ENCODE assay signal across 8 cellular contexts in genomic region chr15:92091155-92091734, GRCh38.
DNase-seq lines count a peak whose midpoint lies in the region; ATAC-seq and TF ChIP-seq lines count a peak whose summit lies in the region.

No MANE protein-coding gene starts in this region.

- no TSS peak for BruUV-seq in Calu3 (replicated peaks; lab: Mats Ljungman, UMichigan)

- in situ Hi-C loops in transverse colon (cut with MboI; ENCODE audit: low pct_ligation_motif_present in 1 of 4, low pct_unique_long_range_greater_than_20kb in 1 of 4, low sequenced_read_pairs in 3 of 4) = loop anchor here in 3 of 4 donors (10.0 to 25.0 kb wide), 4 partner anchors 134 to 634 kb away; no protein-coding TSS in a partner anchor

- DNase-seq in Calu3 = peak; percentile 75
- DNase-seq in SK-N-SH = peak; percentile 47
- DNase-seq in cardiac septum (ENCODE audit: low spot score) = peak; percentile 74
- peak; percentile 57 for DNase-seq in transverse colon

- H3K9ac ChIP-seq in SK-N-SH = no peak overlapping the region

- H3K4me1 Mint-ChIP-seq in Calu3 (ENCODE audit: low read depth, unreplicated experiment) = no peaks in the 10 kb centered on the region

- CTCF ChIA-PET in Calu3 (lab: Charles Lee) = no interaction called here
- CTCF ChIA-PET in HEK293 (lab: Yijun Ruan, JAX) = interaction anchor here (0.6 to 4.2 kb wide), 31 partner anchors 8 to 882 kb away, joined by 3 to 20 read pairs (median 3); no protein-coding TSS in a partner anchor
- CTCF ChIA-PET in SK-N-SH (lab: Yijun Ruan, JAX) = interaction anchor here (0.6 to 6.2 kb wide), 17 partner anchors 8 to 625 kb away, joined by 3 to 44 read pairs (median 3); no protein-coding TSS in a partner anchor

- H3K9me3 ChIP-seq in HEK293 (ENCODE audit: control insufficient read depth, insufficient read depth, low read depth, low read length) = no peaks in the 10 kb centered on the region
- no peaks in the 10 kb centered on the region for H3K9me3 ChIP-seq in SK-N-SH
- no peaks in the 10 kb centered on the region for H3K9me3 ChIP-seq in transverse colon

- TF ChIP-seq CTCF in Calu3 (IDR thresholded peaks at IDR 0.05; ENCODE audit: unreplicated experiment) = peak; percentile 82
- TF ChIP-seq CTCF in HEK293 (tag by site-specific recombination; IDR thresholded peaks at IDR 0.05) = peak; percentile 62
- TF ChIP-seq CTCF in SK-N-SH (IDR thresholded peaks at IDR 0.05) = peak; percentile 64
- TF ChIP-seq CTCF in transverse colon (IDR thresholded peaks at IDR 0.05) = peak; percentile 41 to 59 (median 48)

- H2AFZ ChIP-seq in SK-N-SH (ENCODE audit: low read depth) = no peak overlapping the region

- H3K27ac ChIP-seq in HEK293 (ENCODE audit: extremely low read depth, low read depth, low read length) = no peak overlapping the region
- H3K27ac ChIP-seq in SK-N-SH (ENCODE audit: low read depth in 2 of 2, low read length in 1 of 2) = no peak overlapping the region
- no peak overlapping the region for H3K27ac ChIP-seq in transverse colon

- H3K27ac Mint-ChIP-seq in Calu3 (ENCODE audit: unreplicated experiment) = no peak overlapping the region

- H3K36me3 ChIP-seq in HEK293 (ENCODE audit: control insufficient read depth in 2 of 2, insufficient read depth in 1 of 2, low read length in 2 of 2) = no peaks in the 10 kb centered on the region
- no peaks in the 10 kb centered on the region for H3K36me3 ChIP-seq in SK-N-SH (replicated peaks in 1 of 2; ENCODE audit: control insufficient read depth in 1 of 2, insufficient read depth in 2 of 2, low read length in 1 of 2)
- H3K36me3 ChIP-seq in transverse colon = no peaks in the 10 kb centered on the region

- 77% methylated on average over 16 of the region's 17 CpGs for WGBS in SK-N-SH (ENCODE audit: low lambda C conversion rate)
- 83 to 100% methylated on average over 1 to 14 of the region's 17 CpGs for WGBS in transverse colon (ENCODE audit: low coverage in 1 of 2), 2 donors

- H3K4me3 ChIP-seq in HEK293 (ENCODE audit: low read depth, low read length) = no peak overlapping the region
- no peak overlapping the region for H3K4me3 ChIP-seq in SK-N-SH (ENCODE audit: low read depth in 2 of 2, low read length in 1 of 2)
- no peak overlapping the region for H3K4me3 ChIP-seq in transverse colon

- intact Hi-C loops in Calu3 (cut with micrococcal nuclease; ENCODE audit: unreplicated experiment) (no loop called here), cardiac septum (cut with DNase I) (no loop called here), transverse colon (cut with DNase I; ENCODE audit: low total_unique reads) (loop anchor here (10.0 kb wide), 1 partner anchor 624 kb away; no protein-coding TSS in a partner anchor)

- no peak overlapping the region for H3K4me3 Mint-ChIP-seq in Calu3 (ENCODE audit: low read depth, unreplicated experiment)

- H3K27me3 Mint-ChIP-seq in Calu3 (ENCODE audit: unreplicated experiment) = no peaks in the 10 kb centered on the region

- ATAC-seq in GM21529 (IDR thresholded peaks at IDR 0.05; ENCODE audit: unreplicated experiment) (no peak), HG03095 (IDR thresholded peaks at IDR 0.05; ENCODE audit: unreplicated experiment) (no peak), HG03108 (IDR thresholded peaks at IDR 0.05; ENCODE audit: unreplicated experiment) (no peak)

- no peaks in the 10 kb centered on the region for H3K9me3 Mint-ChIP-seq in Calu3 (ENCODE audit: low read depth, unreplicated experiment)

- H3K79me2 ChIP-seq in SK-N-SH (ENCODE audit: insufficient read depth) = no peaks in the 10 kb centered on the region

- H4K20me1 ChIP-seq in SK-N-SH (ENCODE audit: insufficient read depth) = no peaks in the 10 kb centered on the region

- TF ChIP-seq POLR2A in transverse colon (IDR thresholded peaks at IDR 0.05) = no peak

- no peak overlapping the region for H3K4me2 ChIP-seq in SK-N-SH

- H3K27me3 ChIP-seq in SK-N-SH (ENCODE audit: insufficient read depth) = no peaks in the 10 kb centered on the region
- H3K27me3 ChIP-seq in transverse colon = no peaks in the 10 kb centered on the region

- TF ChIP-seq EP300 in SK-N-SH (IDR thresholded peaks at IDR 0.05; ENCODE audit: borderline replicate concordance in 1 of 2, low read depth in 1 of 2, low read length in 1 of 2) = no peak
- no peak for TF ChIP-seq EP300 in transverse colon (IDR thresholded peaks at IDR 0.05; ENCODE audit: low read depth)

- no peaks in the 10 kb centered on the region for H3F3A ChIP-seq in SK-N-SH (replicated peaks; ENCODE audit: insufficient read depth)

- H3K4me1 ChIP-seq in HEK293 (ENCODE audit: control insufficient read depth, insufficient read depth, low read length) = no peaks in the 10 kb centered on the region
- H3K4me1 ChIP-seq in SK-N-SH (ENCODE audit: control insufficient read depth in 1 of 2, insufficient read depth in 2 of 2, low read depth in 1 of 2, low read length in 1 of 2) = no peaks in the 10 kb centered on the region; a peak in 1 of 4 replicates
- H3K4me1 ChIP-seq in transverse colon = no peaks in the 10 kb centered on the region

- H3K9me2 ChIP-seq in SK-N-SH = no peaks in the 10 kb centered on the region

- TF ChIP-seq RAD21 in SK-N-SH (IDR thresholded peaks at IDR 0.05; ENCODE audit: low read length) = peak; percentile 60

- POLR2A ChIA-PET in HEK293 (lab: Yijun Ruan, JAX) (interaction anchor here (0.5 kb wide), 1 partner anchor 752 kb away, joined by 3 read pairs; no protein-coding TSS in a partner anchor), SK-N-SH (lab: Yijun Ruan, JAX) (no interaction called here)

- H3K36me3 Mint-ChIP-seq in Calu3 (ENCODE audit: insufficient read depth, unreplicated experiment) = no peaks in the 10 kb centered on the region

TF ChIP-seq in HEK293, 187 proteins besides CTCF, POLR2A, EP300 and RAD21:
- TF ChIP-seq ZNF654 (tag by site-specific recombination; IDR thresholded peaks at IDR 0.05; ENCODE audit: low read depth) (peak; percentile 57), ZNF747 (tag by site-specific recombination; IDR thresholded peaks at IDR 0.05) (no peak)

TF ChIP-seq in SK-N-SH, 30 proteins besides CTCF, POLR2A, EP300 and RAD21:
- TF ChIP-seq TEAD4 (IDR thresholded peaks at IDR 0.05; ENCODE audit: borderline replicate concordance, insufficient read depth) (no peak), SMC3 (IDR thresholded peaks at IDR 0.05; ENCODE audit: low read depth, low read length) (peak; percentile 49), CHD2 (IDR thresholded peaks at IDR 0.05; ENCODE audit: low read length, partially characterized antibody) (no peak)
